ENCODE assay signal across 10 cellular contexts in genomic region chr3:190076601-190077444, GRCh38. TPM values are rescaled to one million over a fixed set of nuclear protein-coding genes. Genes with fewer than 3 reads are reported as not detected.
A peak's percentile ranks its signal among the peaks of the same experiment; 100 is the strongest.
DNase-seq lines count a peak whose midpoint lies in the region; ATAC-seq, FAIRE-seq and TF ChIP-seq lines count a peak whose summit lies in the region.
"Had no signal": no experiment of that assay in that cellular context is flagged by ENCODE, and none has a peak within 500 bp of the region (broad histone marks: within the 10 kb centered on the region; RNA-seq: fewer than 3 reads in every experiment).

No MANE protein-coding gene starts in this region.

- no peak overlapping the region for H3K56ac ChIP-seq in H1 (replicated peaks; ENCODE audit: insufficient read length, low read depth, low read length)

- H3K27ac ChIP-seq in AG04450 (ENCODE audit: low read depth, low read length) (peak overlapping the region; percentile 88), H1 (ENCODE audit: low read depth, low read length) (no peak overlapping the region), muscle layer of duodenum (ENCODE audit: low read length) (peak overlapping the region; percentile 87)

- H3K4me2 ChIP-seq in H1 (ENCODE audit: insufficient read depth in 1 of 2, low read depth in 2 of 2, low read length in 2 of 2), result no peak overlapping the region

- H3K4me1 ChIP-seq in H1 (replicated peaks in 1 of 4; ENCODE audit: control insufficient read depth in 3 of 4, insufficient read depth in 4 of 4, low read length in 3 of 4), result peaks cover 0 to 4% (median 0%) of the 10 kb centered on the region in 4 experiments; a peak in 2 of 7 replicates
- H3K4me1 ChIP-seq in muscle layer of duodenum (ENCODE audit: control insufficient read depth in 1 of 2, insufficient read depth in 2 of 2, low read length in 2 of 2), result no peaks in the 10 kb centered on the region

- H2AFZ ChIP-seq in H1 (ENCODE audit: low read length), result no peak overlapping the region

- no peak overlapping the region for H2BK20ac ChIP-seq in H1 (ENCODE audit: low read length)

- DNase-seq in AG04450 (ENCODE audit: low read depth, low spot score) (peak; percentile 92), MG63 (peak; percentile 94), H1 (ENCODE audit: low read depth in 1 of 2, low spot score in 2 of 2) (peak in 1 of 2 experiments; percentile 41), GM20000 (ENCODE audit: low spot score) (no peak), activated gamma-delta T cell treated with Interleukin-2 at 50 U/mL for 16 hours (no peak), NOMO-1 (lab: John Stamatoyannopoulos, UW; ENCODE audit: unreplicated experiment in 2 of 2) (no peak)
- DNase-seq: DND-41, T-helper 2 cell had no signal

- H3K9ac ChIP-seq in H1 (replicated peaks in 1 of 4; ENCODE audit: extremely low read depth in 1 of 4, low read depth in 3 of 4, low read length in 3 of 4), result no peak overlapping the region

- H3K27me3 ChIP-seq in AG04450 (ENCODE audit: control insufficient read depth, insufficient read depth, low read length) (no peaks in the 10 kb centered on the region), MG63 (no peaks in the 10 kb centered on the region), H1 (replicated peaks in 1 of 4; ENCODE audit: control insufficient read depth in 3 of 4, extremely low read depth in 1 of 4, insufficient read depth in 3 of 4, low read length in 3 of 4) (no peaks in the 10 kb centered on the region), muscle layer of duodenum (ENCODE audit: low read depth, low read length) (no peaks in the 10 kb centered on the region)

- no peak overlapping the region for H4K91ac ChIP-seq in H1 (replicated peaks; ENCODE audit: insufficient read length, low read length)

- no peak overlapping the region for H2BK120ac ChIP-seq in H1 (replicated peaks; ENCODE audit: low read depth, low read length)

- POLR2A ChIA-PET in AG04450 (lab: Yijun Ruan, JAX) (interaction anchor here (1.0 to 1.6 kb wide), 3 partner anchors 13 to 75 kb away, joined by 3 to 10 read pairs (median 4); no protein-coding TSS in a partner anchor), H1 (lab: Charles Lee; ENCODE audit: partially characterized antibody) (no interaction called here)

- no peak for ATAC-seq in HG03460 (IDR thresholded peaks at IDR 0.05; ENCODE audit: unreplicated experiment)

- H2AK5ac ChIP-seq in H1 (ENCODE audit: low read depth, low read length), result no peak overlapping the region

- H2BK12ac ChIP-seq in H1 (ENCODE audit: low read depth, low read length), result no peak overlapping the region

- peaks cover 0 to 43% of the 10 kb centered on the region in 2 experiments; a peak in 2 of 4 replicates for H3K79me2 ChIP-seq in H1 (ENCODE audit: control insufficient read depth in 1 of 2, insufficient read depth in 2 of 2, low read length in 2 of 2)

- CTCF ChIA-PET in AG04450 (lab: Charles Lee), result interaction anchor here (0.7 to 1.2 kb wide), 3 partner anchors 9 to 42 kb away, joined by 3 to 5 read pairs (median 3); no protein-coding TSS in a partner anchor
- CTCF ChIA-PET in H1 (lab: Charles Lee; ENCODE audit: partially characterized antibody), result interaction anchor here (0.5 to 1.0 kb wide), 4 partner anchors 8 to 153 kb away, joined by 3 to 4 read pairs (median 3); no protein-coding TSS in a partner anchor

- no peak overlapping the region for H2BK15ac ChIP-seq in H1 (ENCODE audit: low read length)

- H3K4ac ChIP-seq in H1 (replicated peaks; ENCODE audit: insufficient read length, low read depth, low read length), result no peak overlapping the region

- H3K9me3 ChIP-seq in AG04450 (ENCODE audit: control insufficient read depth, insufficient read depth, low read length), result no peaks in the 10 kb centered on the region
- no peaks in the 10 kb centered on the region for H3K9me3 ChIP-seq in MG63
- H3K9me3 ChIP-seq in H1 (ENCODE audit: insufficient read depth in 2 of 2, low read depth in 1 of 2, low read length in 1 of 2), result no peaks in the 10 kb centered on the region
- no peaks in the 10 kb centered on the region for H3K9me3 ChIP-seq in muscle layer of duodenum (ENCODE audit: control insufficient read depth in 1 of 2, low read length in 2 of 2)

- no peak overlapping the region for H4K8ac ChIP-seq in H1 (ENCODE audit: extremely low read depth, insufficient read depth, low read length)

- no peaks in the 10 kb centered on the region for H3K23me2 ChIP-seq in H1 (ENCODE audit: low read depth, low read length)

- TF ChIP-seq POLR2A in H1 (IDR thresholded peaks at IDR 0.05; ENCODE audit: control extremely low read depth in 1 of 2, low read depth in 2 of 2, low read length in 2 of 2), result no peak

- no peak for TF ChIP-seq CTCF in AG04450 (IDR thresholded peaks at IDR 0.05; ENCODE audit: low read depth, low read length)
- no peak for TF ChIP-seq CTCF in H1 (IDR thresholded peaks at IDR 0.05; ENCODE audit: control extremely low read depth in 1 of 3, insufficient read depth in 1 of 3, low read depth in 1 of 3, low read length in 3 of 3)
- TF ChIP-seq CTCF in GM20000 (IDR thresholded peaks at IDR 0.05; ENCODE audit: extremely low read depth, missing control alignments), result no peak

- no peak overlapping the region for H3K18ac ChIP-seq in H1 (ENCODE audit: extremely low read depth, low read length)

- H4K20me1 ChIP-seq in H1 (replicated peaks in 1 of 2; ENCODE audit: control insufficient read depth in 1 of 2, insufficient read depth in 2 of 2, low read length in 2 of 2), result peaks cover 2% of the 10 kb centered on the region in 2 experiments

- H3K36me3 ChIP-seq in MG63, result peaks cover 18% of the 10 kb centered on the region
- H3K36me3 ChIP-seq in H1 (ENCODE audit: control insufficient read depth in 2 of 4, insufficient read depth in 4 of 4, low read length in 3 of 4), result 0 out of 8 replicates have a peak, but pooled peaks cover 0 to 4% (median 0%) of the 10 kb centered on the region in 4 experiments
- peaks cover 0 to 3% of the 10 kb centered on the region in 2 donors for H3K36me3 ChIP-seq in muscle layer of duodenum (ENCODE audit: control insufficient read depth in 1 of 2, insufficient read depth in 2 of 2, low read length in 2 of 2)

- no peaks in the 10 kb centered on the region for H3K79me1 ChIP-seq in H1 (ENCODE audit: low read depth, low read length)

- no peak overlapping the region for H4K5ac ChIP-seq in H1 (ENCODE audit: insufficient read length, low read depth, low read length)

- no peak overlapping the region for H2BK5ac ChIP-seq in H1 (ENCODE audit: low read depth, low read length)

- 78% methylated on average over 1 of the region's 1 CpG; no CpG with 5 or more reads in 1 of the 2 experiments for WGBS in H1 (ENCODE audit: extremely low coverage in 1 of 2, insufficient coverage in 1 of 2, insufficient read length in 1 of 2, insufficient replicate concordance in 2 of 2, low coverage in 1 of 2, low lambda C conversion rate in 2 of 2, missing lambda C conversion rate in 1 of 2), 2 experiments

- no peak overlapping the region for H3K14ac ChIP-seq in H1 (ENCODE audit: insufficient read length)

- H3K23ac ChIP-seq in H1 (ENCODE audit: insufficient read length), result no peak overlapping the region

- FAIRE-seq in H1 (lab: Jason Lieb, UNC), result peak; percentile 80

- no peak for TF ChIP-seq EP300 in H1 (IDR thresholded peaks at IDR 0.05; ENCODE audit: borderline replicate concordance in 1 of 2, low read depth in 2 of 2, low read length in 2 of 2)

- H3K4me3 ChIP-seq in AG04450 (ENCODE audit: low read depth, low read length), result no peak overlapping the region
- no peak overlapping the region for H3K4me3 ChIP-seq in MG63
- H3K4me3 ChIP-seq in H1 (ENCODE audit: extremely low read depth in 1 of 4, insufficient read depth in 2 of 4, low read depth in 3 of 4, low read length in 4 of 4), result no peak overlapping the region
- H3K4me3 ChIP-seq in muscle layer of duodenum (ENCODE audit: low read depth in 1 of 2, low read length in 2 of 2), result no peak overlapping the region

- TF ChIP-seq RAD21 in H1 (IDR thresholded peaks at IDR 0.05 in 1 of 2, conservative IDR thresholded peaks at IDR 0.05 in 1 of 2; ENCODE audit: low read depth in 2 of 2, low read length in 2 of 2), result no peak

TF ChIP-seq in H1, 55 proteins besides CTCF, POLR2A, EP300 and RAD21:
- TF ChIP-seq MAFK (IDR thresholded peaks at IDR 0.05; ENCODE audit: low read depth, low read length) (no peak), SIN3A (conservative IDR thresholded peaks at IDR 0.05 in 1 of 2, IDR thresholded peaks at IDR 0.05 in 1 of 2; ENCODE audit: low read depth in 1 of 2, low read length in 2 of 2) (0 out of 4 replicates have a peak, but pooled peaks have one; percentile 20 to 74), TCF12 (IDR thresholded peaks at IDR 0.05; ENCODE audit: low read depth, low read length) (no peak), TEAD4 (IDR thresholded peaks at IDR 0.05; ENCODE audit: low read depth, low read length) (peak; percentile 84)

RNA-seq across cellular contexts. Expression of gene P3H2, which starts 43.9 kb away (rescaled TPM):
- polyA plus RNA-seq in AG04450 (2011; rRNA removed) (23.8 and 32.6 TPM in 2 replicates), H1 (2011; rRNA removed) (31.1 and 60.4 TPM in 2 replicates)
- 17.8 and 31.1 TPM in 2 replicates for polyA minus RNA-seq in AG04450 (2011; rRNA and poly(A)+ RNA removed)
- 233 and 357 TPM in 2 replicates for total RNA-seq in MG63 (2014; rRNA removed; shearing (Covaris generic); ENCODE audit: low replicate concordance)
- total RNA-seq in H1 (2021; fragmentation: NEBNext Ultra II Directional; extraction: Animal tissue kit (Norgen Biotek cat#: 25700)), result 40.5 and 48.6 TPM in 2 replicates
- 41.2 TPM for polyA plus RNA-seq in H1 (2011; cell fraction: cytosol; rRNA removed)
- 23.9 TPM for polyA plus RNA-seq in H1 (2011; cell fraction: nucleus; rRNA removed)
- 56.4 to 73.6 TPM (median 61.0 TPM) in 4 replicates for polyA plus RNA-seq in H1 (2012, experiment 1 of 2)
- 20.1 TPM for polyA plus RNA-seq in H1 (2012, experiment 2 of 2)
- 29.6 TPM for polyA plus RNA-seq in H1 (2013, experiment 1 of 2)
- 29.3 TPM for polyA plus RNA-seq in H1 (2013, experiment 2 of 2)
- 48.5 and 64.9 TPM in 2 replicates for polyA minus RNA-seq in H1 (2011; rRNA and poly(A)+ RNA removed)
- 31.2 TPM for polyA minus RNA-seq in H1 (2011; cell fraction: cytosol; rRNA and poly(A)+ RNA removed)
- 73.6 TPM for polyA minus RNA-seq in H1 (2011; cell fraction: nucleus; rRNA and poly(A)+ RNA removed)

Comparison
In these comparisons a context has a peak if more than half of its experiments do, and no peak if none do; other contexts are left out.
1. DNase-seq: peak in AG04450 (single experiment) and MG63 (single experiment); none in GM20000 (single experiment), activated gamma-delta T cell treated with Interleukin-2 at 50 U/mL for 16 hours (single experiment) and NOMO-1 (0 of 2).